ENCODE assay signal across 8 cellular contexts in the genomic region with DNA sequence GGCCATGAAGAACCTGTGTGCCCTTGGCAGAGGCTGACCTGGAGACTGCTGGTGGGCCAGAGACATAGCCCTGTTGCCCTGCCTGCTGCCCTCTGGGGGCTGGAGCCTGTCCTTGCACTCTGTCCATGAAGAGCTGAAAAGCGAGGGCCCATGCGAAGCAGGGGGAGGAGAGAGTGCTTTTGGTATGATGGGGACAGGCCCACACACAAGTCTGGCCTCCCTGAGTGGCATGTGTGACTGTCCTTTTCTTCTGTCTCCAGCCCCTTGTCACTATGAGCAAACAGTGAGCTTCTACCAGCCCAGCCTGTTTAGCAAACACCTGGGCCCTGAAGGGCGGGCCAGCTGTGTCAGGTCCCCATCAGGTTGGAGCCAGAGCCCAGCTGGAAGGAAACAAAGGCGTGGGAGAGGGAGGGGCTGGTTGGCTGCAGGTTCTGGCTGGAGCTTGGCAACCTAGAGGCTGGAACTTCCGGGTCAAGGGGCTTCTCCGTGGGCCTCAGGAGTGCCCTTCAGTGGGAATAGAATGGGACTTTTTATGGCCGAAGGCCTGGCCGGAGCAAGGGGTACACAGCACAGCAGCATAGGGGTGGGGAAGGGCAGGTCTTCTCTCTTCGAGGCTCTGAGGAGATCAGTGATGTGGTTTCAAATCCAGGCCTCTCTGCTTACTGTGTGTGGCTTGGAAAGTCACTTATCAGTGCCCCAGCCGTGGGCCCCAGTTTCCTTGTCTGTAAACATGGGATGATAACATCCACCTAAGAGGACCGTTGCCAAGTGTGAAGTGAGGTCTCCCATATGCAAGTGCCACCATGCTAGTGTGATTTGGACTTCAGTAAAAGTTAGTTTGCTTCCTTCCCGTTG. TPM values are rescaled to one million over a fixed set of nuclear protein-coding genes. Genes with fewer than 3 reads are reported as not detected.
A peak's percentile ranks its signal among the peaks of the same experiment; 100 is the strongest.
DNase-seq lines count a peak whose midpoint lies in the region; ATAC-seq, FAIRE-seq and TF ChIP-seq lines count a peak whose summit lies in the region.

No MANE protein-coding gene starts in this region.

- TF ChIP-seq CTCF in Caco-2 (IDR thresholded peaks at IDR 0.05; ENCODE audit: insufficient read depth in 1 of 2, low read depth in 1 of 2, low read length in 1 of 2, severe bottlenecking in 1 of 2, unreplicated experiment in 1 of 2) = peak; percentile 72 to 75
- peak; percentile 63 to 81 for TF ChIP-seq CTCF in endothelial cell of umbilical vein (IDR thresholded peaks at IDR 0.05; ENCODE audit: extremely low read depth in 1 of 2, insufficient read depth in 1 of 2, low read depth in 1 of 2, low read length in 2 of 2)
- peak; percentile 51 for TF ChIP-seq CTCF in nephron progenitor cell (IDR thresholded peaks at IDR 0.05)

- BruUV-seq in Caco-2 (replicated peaks; lab: Mats Ljungman, UMichigan) (no TSS peak), endothelial cell of umbilical vein (replicated peaks; lab: Mats Ljungman, UMichigan) (no TSS peak)

- H3K36me3 ChIP-seq in Caco-2 (ENCODE audit: control insufficient read depth, insufficient read depth, low read length) (no peaks in the 10 kb centered on the region), endothelial cell of umbilical vein (ENCODE audit: control insufficient read depth in 2 of 2, extremely low read depth in 1 of 2, insufficient read depth in 2 of 2, low read length in 2 of 2) (peaks cover 0 to 4% of the 10 kb centered on the region in 2 experiments)

- intact Hi-C loops in Caco-2 (cut with micrococcal nuclease; ENCODE audit: unreplicated experiment) = loop anchor here (1.0 to 2.0 kb wide), 2 partner anchors 12 to 302 kb away; no protein-coding TSS in a partner anchor
- intact Hi-C loops in endothelial cell of umbilical vein (cut with micrococcal nuclease) = loop anchor here (1.0 kb wide), 3 partner anchors 215 to 302 kb away; partner anchors contain the start of gene CEP350

- no peak for TF ChIP-seq POLR2A in endothelial cell of umbilical vein (IDR thresholded peaks at IDR 0.05; ENCODE audit: low read depth, low read length)

- H3K4me3 Mint-ChIP-seq in Caco-2 (ENCODE audit: unreplicated experiment) = no peak overlapping the region
- no peak overlapping the region for H3K4me3 Mint-ChIP-seq in nephron progenitor cell

- no peak overlapping the region for H3K4me3 ChIP-seq in Caco-2 (ENCODE audit: low read depth, low read length)
- no peak overlapping the region for H3K4me3 ChIP-seq in endothelial cell of umbilical vein (replicated peaks in 1 of 3; ENCODE audit: insufficient read depth in 1 of 3, low read depth in 1 of 3, low read length in 3 of 3)

- H3K9me3 Mint-ChIP-seq in Caco-2 (ENCODE audit: unreplicated experiment) (no peaks in the 10 kb centered on the region), nephron progenitor cell (no peaks in the 10 kb centered on the region)

- H3K79me2 ChIP-seq in endothelial cell of umbilical vein (ENCODE audit: control insufficient read depth, insufficient read depth, low read length) = peaks cover 18% of the 10 kb centered on the region

- H3K27ac Mint-ChIP-seq in Caco-2 (ENCODE audit: unreplicated experiment) (no peak overlapping the region), nephron progenitor cell (no peak overlapping the region)

- H3K9me3 ChIP-seq in Caco-2 (no peaks in the 10 kb centered on the region), endothelial cell of umbilical vein (replicated peaks; ENCODE audit: control insufficient read depth, insufficient read depth, low read length) (no peaks in the 10 kb centered on the region)

- H3K36me3 Mint-ChIP-seq in Caco-2 (ENCODE audit: insufficient read depth, unreplicated experiment) (peaks cover 8% of the 10 kb centered on the region), nephron progenitor cell (ENCODE audit: low read depth) (peaks cover 4% of the 10 kb centered on the region)

- no peak overlapping the region for H3K4me2 ChIP-seq in endothelial cell of umbilical vein (ENCODE audit: insufficient read depth, low read length)

- no peaks in the 10 kb centered on the region for H3K27me3 Mint-ChIP-seq in Caco-2 (ENCODE audit: insufficient read depth, unreplicated experiment)
- H3K27me3 Mint-ChIP-seq in nephron progenitor cell (ENCODE audit: low read depth, poor library complexity) = peaks cover 7% of the 10 kb centered on the region

- ATAC-seq in GM19043 (IDR thresholded peaks at IDR 0.05; ENCODE audit: low read depth, unreplicated experiment) = peak; percentile 85

- dilution Hi-C loops in endothelial cell of umbilical vein (cut with MboI; ENCODE audit: extremely low pct_ligation_motif_present, low sequenced_read_pairs) = no loop called here

- no peaks in the 10 kb centered on the region for H4K20me1 ChIP-seq in endothelial cell of umbilical vein (replicated peaks; ENCODE audit: control insufficient read depth, extremely low read depth, insufficient read depth, low read length)

- H3K9ac ChIP-seq in endothelial cell of umbilical vein (replicated peaks; ENCODE audit: extremely low read depth, insufficient read depth, low read length) = no peak overlapping the region

- FAIRE-seq in endothelial cell of umbilical vein (lab: Jason Lieb, UNC) = peak; percentile 80

- POLR2A ChIA-PET in Caco-2 (lab: Charles Lee) = no interaction called here
- POLR2A ChIA-PET in endothelial cell of umbilical vein (lab: Charles Lee) = no interaction called here

- H3K4me1 ChIP-seq in Caco-2 (peaks cover 21% of the 10 kb centered on the region), endothelial cell of umbilical vein (ENCODE audit: control insufficient read depth, extremely low read depth, insufficient read depth, low read length) (no peaks in the 10 kb centered on the region)

- CTCF ChIA-PET in Caco-2 (lab: Charles Lee) (interaction anchor here (0.5 to 2.7 kb wide), 18 partner anchors 8 to 544 kb away, joined by 3 to 26 read pairs (median 3); partner anchors contain the start of genes ACBD6 and QSOX1), endothelial cell of umbilical vein (lab: Charles Lee) (interaction anchor here (0.5 to 7.3 kb wide), 50 partner anchors 10 to 463 kb away, joined by 3 to 76 read pairs (median 5); partner anchors contain the start of genes CEP350, QSOX1 and TOR1AIP1)

- no peak overlapping the region for H2AFZ ChIP-seq in endothelial cell of umbilical vein (ENCODE audit: low read depth, low read length)

- no peak overlapping the region for H3K27ac ChIP-seq in endothelial cell of umbilical vein (ENCODE audit: insufficient read depth, low read depth, low read length)

- peak; percentile 72 to 81 for DNase-seq in Caco-2
- peak; percentile 46 for DNase-seq in KBM-7
- peak; percentile 10 for DNase-seq in T follicular helper cell (ENCODE audit: low read depth)
- DNase-seq in endothelial cell of umbilical vein (ENCODE audit: low read depth, low spot score) = peak; percentile 51
- peak; percentile 48 for DNase-seq in nephron progenitor cell
- no peak for DNase-seq in OCI-M2 (lab: John Stamatoyannopoulos, UW; ENCODE audit: unreplicated experiment)
- DNase-seq in NCI-H1048 (lab: John Stamatoyannopoulos, UW) = no peak

- no peaks in the 10 kb centered on the region for H3K9me1 ChIP-seq in endothelial cell of umbilical vein (replicated peaks; ENCODE audit: control insufficient read depth, extremely low read depth, insufficient read depth, low read length)

- in situ Hi-C loops in KBM-7 (cut with MboI; ENCODE audit: low pct_unique_long_range_greater_than_20kb, low sequenced_read_pairs) = no loop called here

- H3K27me3 ChIP-seq in Caco-2 (replicated peaks; ENCODE audit: control insufficient read depth, insufficient read depth, low read length) (no peaks in the 10 kb centered on the region), endothelial cell of umbilical vein (ENCODE audit: control insufficient read depth in 2 of 2, insufficient read depth in 2 of 2, low read length in 2 of 2) (no peaks in the 10 kb centered on the region)

- H3K4me1 Mint-ChIP-seq in Caco-2 (ENCODE audit: low read depth, unreplicated experiment) = peaks cover 8% of the 10 kb centered on the region
- peaks cover 12% of the 10 kb centered on the region for H3K4me1 Mint-ChIP-seq in nephron progenitor cell

TF ChIP-seq in endothelial cell of umbilical vein, 7 proteins besides CTCF, POLR2A, EP300 and RAD21:
- no peak for TF ChIP-seq FOS (IDR thresholded peaks at IDR 0.05; ENCODE audit: borderline replicate concordance, insufficient read depth, low read length)
- TF ChIP-seq GATA2 (IDR thresholded peaks at IDR 0.05; ENCODE audit: insufficient read depth, insufficient read length, low read depth, low read length) = no peak
- no peak for TF ChIP-seq JUN (IDR thresholded peaks at IDR 0.05; ENCODE audit: borderline replicate concordance, insufficient read depth, insufficient read length, low read depth)
- TF ChIP-seq EZH2 (IDR thresholded peaks at IDR 0.05; ENCODE audit: borderline replicate concordance, low read depth, low read length, severe bottlenecking) = no peak
- TF ChIP-seq POLR2AphosphoS5 (IDR thresholded peaks at IDR 0.05; ENCODE audit: insufficient read depth, low read depth, low read length) = no peak
- TF ChIP-seq MYC (IDR thresholded peaks at IDR 0.05; ENCODE audit: low read depth, low read length) = no peak
- TF ChIP-seq, protein P1, sequence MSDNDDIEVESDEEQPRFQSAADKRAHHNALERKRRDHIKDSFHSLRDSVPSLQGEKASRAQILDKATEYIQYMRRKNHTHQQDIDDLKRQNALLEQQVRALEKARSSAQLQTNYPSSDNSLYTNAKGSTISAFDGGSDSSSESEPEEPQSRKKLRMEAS (IDR thresholded peaks at IDR 0.05; ENCODE audit: insufficient read depth, insufficient read length) = no peak

RNA-seq across cellular contexts. Expression of gene QSOX1, which starts 14.3 kb away (rescaled TPM):
- total RNA-seq in Caco-2 (2022) (12.1 and 17.0 TPM in 2 replicates), endothelial cell of umbilical vein (256 and 257 TPM in 2 replicates)
- 415 and 427 TPM in 2 replicates for polyA plus RNA-seq in endothelial cell of umbilical vein
- 285 and 310 TPM in 2 replicates for polyA plus RNA-seq in endothelial cell of umbilical vein (2011; cell fraction: cytosol; rRNA removed)
- 246 TPM in 2 replicates for polyA plus RNA-seq in endothelial cell of umbilical vein (2011; cell fraction: nucleus; rRNA removed)
- polyA plus RNA-seq in endothelial cell of umbilical vein (2012) = 298 and 334 TPM in 2 replicates
- 188 and 193 TPM in 2 replicates for polyA minus RNA-seq in endothelial cell of umbilical vein
- polyA minus RNA-seq in endothelial cell of umbilical vein (2011; cell fraction: cytosol; rRNA and poly(A)+ RNA removed) = 10.0 TPM
- 46.6 and 55.2 TPM in 2 replicates for polyA minus RNA-seq in endothelial cell of umbilical vein (2011; cell fraction: nucleus; rRNA and poly(A)+ RNA removed)

Comparison
In these comparisons a context has a peak if more than half of its experiments do, and no peak if none do; other contexts are left out.
1. DNase-seq: peak in Caco-2 (2 of 2), KBM-7 (single experiment), T follicular helper cell (single experiment), endothelial cell of umbilical vein (single experiment) and nephron progenitor cell (single experiment); none in OCI-M2 (single experiment) and NCI-H1048 (single experiment).
2. RNA of gene QSOX1, which starts 14.3 kb away (total RNA-seq): 256 to 257 TPM in endothelial cell of umbilical vein; 12.1 to 17.0 TPM in Caco-2; every median in the first group is over 10 times any median in the second.
3. Peak in every context shown above with its lines, with median percentiles within 50 percentile points of each other: CTCF ChIP-seq.